Comparison of ENCODE assay signal across 15 cellular contexts in the genomic region with DNA sequence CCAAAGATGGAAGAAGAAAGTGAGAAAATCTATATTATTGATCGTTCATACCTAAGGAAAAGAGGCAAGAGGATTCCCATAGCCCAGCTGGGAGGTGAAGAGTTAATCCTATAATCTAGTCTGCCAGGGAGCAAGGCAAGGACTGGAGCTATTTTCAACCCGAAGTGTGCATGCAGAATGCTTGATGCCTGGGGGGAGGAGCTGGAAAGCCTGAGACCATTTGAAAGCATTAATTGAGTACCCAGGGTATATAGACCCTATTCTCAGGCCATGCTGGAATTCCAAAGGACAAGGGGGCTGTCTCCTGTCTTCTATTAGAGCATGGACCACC.
"Had no signal": no experiment of that assay in that cellular context is flagged by ENCODE, and none has a peak within 500 bp of the region (broad histone marks: within the 10 kb centered on the region; RNA-seq: fewer than 3 reads in every experiment).

No MANE protein-coding gene starts in this region.

- H3K9me3 Mint-ChIP-seq: activated B cell treated with CpG ODN at 0.5 μM for 24 hours; activated CD4-positive, alpha-beta T cell treated with anti-CD3 and anti-CD28 coated beads, Interleukin-2, amount 10 ng/mL, durations not matched to agents 24 days and 14 days; activated naive CD4-positive, alpha-beta T cell treated with anti-CD3 and anti-CD28 coated beads for 36 hours; nephron progenitor cell; stimulated activated naive CD8-positive, alpha-beta T cell treated with anti-CD3 and anti-CD28 coated beads, Interleukin-15, amount 100 ng/mL, for 72 hours had no signal

- H3K4me1 Mint-ChIP-seq: activated B cell treated with CpG ODN at 0.5 μM for 24 hours; activated CD4-positive, alpha-beta T cell treated with anti-CD3 and anti-CD28 coated beads, Interleukin-2, amount 10 ng/mL, durations not matched to agents 24 days and 14 days had no signal

- H3K27me3 ChIP-seq: pancreas had no signal

- H3K4me3 Mint-ChIP-seq: activated B cell treated with CpG ODN at 0.5 μM for 24 hours; activated CD4-positive, alpha-beta T cell treated with anti-CD3 and anti-CD28 coated beads, Interleukin-2, amount 10 ng/mL, durations not matched to agents 24 days and 14 days; activated naive CD4-positive, alpha-beta T cell treated with anti-CD3 and anti-CD28 coated beads for 36 hours; nephron progenitor cell; stimulated activated naive CD8-positive, alpha-beta T cell treated with anti-CD3 and anti-CD28 coated beads, Interleukin-15, amount 100 ng/mL, for 72 hours had no signal

- H3K27me3 Mint-ChIP-seq: activated CD4-positive, alpha-beta T cell treated with anti-CD3 and anti-CD28 coated beads, Interleukin-2, amount 10 ng/mL, durations not matched to agents 24 days and 14 days had no signal

- H3K4me3 ChIP-seq: coronary artery, gastrocnemius medialis, heart right ventricle, pancreas, thoracic aorta had no signal

- H3K27ac Mint-ChIP-seq: activated B cell treated with CpG ODN at 0.5 μM for 24 hours; activated CD4-positive, alpha-beta T cell treated with anti-CD3 and anti-CD28 coated beads, Interleukin-2, amount 10 ng/mL, durations not matched to agents 24 days and 14 days; activated naive CD4-positive, alpha-beta T cell treated with anti-CD3 and anti-CD28 coated beads for 36 hours; nephron progenitor cell; stimulated activated naive CD8-positive, alpha-beta T cell treated with anti-CD3 and anti-CD28 coated beads, Interleukin-15, amount 100 ng/mL, for 72 hours had no signal

- ATAC-seq: gastrocnemius medialis; pancreas; stimulated activated naive CD8-positive, alpha-beta T cell treated with anti-CD3 and anti-CD28 coated beads, Interleukin-15, amount 100 ng/mL, for 72 hours had no signal

- H3K36me3 ChIP-seq: gastrocnemius medialis, heart right ventricle, pancreas, thoracic aorta had no signal

- H3K9me3 ChIP-seq: gastrocnemius medialis, pancreas, thoracic aorta had no signal

- H3K27ac ChIP-seq: coronary artery, epithelial cell of prostate, gastrocnemius medialis, heart right ventricle, pancreas, thoracic aorta had no signal

- DNase-seq: activated B cell treated with CpG ODN at 0.5 μM for 24 hours; activated CD4-positive, alpha-beta T cell treated with anti-CD3 and anti-CD28 coated beads, Interleukin-2, amount 10 ng/mL, durations not matched to agents 24 days and 14 days; activated naive CD4-positive, alpha-beta T cell treated with anti-CD3 and anti-CD28 coated beads for 36 hours; central memory CD4-positive, alpha-beta T cell; effector memory CD4-positive, alpha-beta T cell; gastrocnemius medialis; heart right ventricle; kidney; nephron progenitor cell; stimulated activated CD4-positive, alpha-beta T cell treated with anti-CD3 and anti-CD28 coated beads, Interleukin-4, amount 100 ng/mL, for 4 hours; stimulated activated naive CD8-positive, alpha-beta T cell treated with anti-CD3 and anti-CD28 coated beads, Interleukin-15, amount 100 ng/mL, for 72 hours had no signal
